Comparison of ENCODE assay signal across 13 cellular contexts in genomic region chr16:84759061-84759460, GRCh38. TPM values are rescaled to one million over a fixed set of nuclear protein-coding genes. Genes with fewer than 3 reads are reported as not detected.
DNase-seq lines count a peak whose midpoint lies in the region; ATAC-seq lines count a peak whose summit lies in the region.
"Had no signal": no experiment of that assay in that cellular context is flagged by ENCODE, and none has a peak within 500 bp of the region (broad histone marks: within the 10 kb centered on the region; RNA-seq: fewer than 3 reads in every experiment).

No MANE protein-coding gene starts in this region.

- H3K27me3 Mint-ChIP-seq in stimulated activated naive CD8-positive, alpha-beta T cell treated with anti-CD3 and anti-CD28 coated beads, Interleukin-15, Interleukin-2, amounts not matched to agents 100 ng/mL and 50 ng/mL, for 24 hours = no peaks in the 10 kb centered on the region
- no peaks in the 10 kb centered on the region for H3K27me3 Mint-ChIP-seq in stimulated activated naive CD8-positive, alpha-beta T cell treated with anti-CD3 and anti-CD28 coated beads, Interleukin-15, amount 100 ng/mL, for 72 hours
- H3K27me3 Mint-ChIP-seq in activated CD4-positive, alpha-beta memory T cell treated with anti-CD3 and anti-CD28 coated beads for 36 hours = no peaks in the 10 kb centered on the region
- H3K27me3 Mint-ChIP-seq in immature natural killer cell (ENCODE audit: low read depth in 3 of 3) = peaks cover 0 to 3% (median 0%) of the 10 kb centered on the region in 3 donors

- POLR2A ChIA-PET in activated CD4-positive, alpha-beta memory T cell treated with anti-CD3 and anti-CD28 coated beads for 36 hours (lab: Charles Lee) = no interaction called here

- no peak overlapping the region for H3K4me3 Mint-ChIP-seq in stimulated activated naive CD8-positive, alpha-beta T cell treated with anti-CD3 and anti-CD28 coated beads, Interleukin-15, Interleukin-2, amounts not matched to agents 100 ng/mL and 50 ng/mL, for 24 hours
- H3K4me3 Mint-ChIP-seq in stimulated activated naive CD8-positive, alpha-beta T cell treated with anti-CD3 and anti-CD28 coated beads, Interleukin-15, amount 100 ng/mL, for 72 hours = no peak overlapping the region
- no peak overlapping the region for H3K4me3 Mint-ChIP-seq in activated CD4-positive, alpha-beta memory T cell treated with anti-CD3 and anti-CD28 coated beads for 36 hours
- H3K4me3 Mint-ChIP-seq in immature natural killer cell = peak overlapping the region in 1 of 5 donors; percentile 40

- CTCF ChIA-PET in activated CD4-positive, alpha-beta memory T cell treated with anti-CD3 and anti-CD28 coated beads for 36 hours (lab: Charles Lee) = interaction anchor here (0.8 to 3.1 kb wide), 10 partner anchors 10 to 356 kb away, joined by 3 to 14 read pairs (median 4); no protein-coding TSS in a partner anchor

- intact Hi-C loops in activated CD4-positive, alpha-beta memory T cell treated with anti-CD3 and anti-CD28 coated beads for 36 hours (cut with micrococcal nuclease) = no loop called here

- peaks cover 50% of the 10 kb centered on the region for H3K4me1 Mint-ChIP-seq in stimulated activated naive CD8-positive, alpha-beta T cell treated with anti-CD3 and anti-CD28 coated beads, Interleukin-15, Interleukin-2, amounts not matched to agents 100 ng/mL and 50 ng/mL, for 24 hours (ENCODE audit: low read depth)
- peaks cover 61% of the 10 kb centered on the region for H3K4me1 Mint-ChIP-seq in stimulated activated naive CD8-positive, alpha-beta T cell treated with anti-CD3 and anti-CD28 coated beads, Interleukin-15, amount 100 ng/mL, for 72 hours
- H3K4me1 Mint-ChIP-seq in activated CD4-positive, alpha-beta memory T cell treated with anti-CD3 and anti-CD28 coated beads for 36 hours (ENCODE audit: low read depth) = peaks cover 63% of the 10 kb centered on the region
- peaks cover 26 to 58% of the 10 kb centered on the region in 2 donors for H3K4me1 Mint-ChIP-seq in immature natural killer cell

- peaks cover 68% of the 10 kb centered on the region for H3K36me3 Mint-ChIP-seq in stimulated activated naive CD8-positive, alpha-beta T cell treated with anti-CD3 and anti-CD28 coated beads, Interleukin-15, Interleukin-2, amounts not matched to agents 100 ng/mL and 50 ng/mL, for 24 hours (ENCODE audit: low read depth)
- H3K36me3 Mint-ChIP-seq in activated CD4-positive, alpha-beta memory T cell treated with anti-CD3 and anti-CD28 coated beads for 36 hours = peaks cover 28% of the 10 kb centered on the region
- H3K36me3 Mint-ChIP-seq in immature natural killer cell = peaks cover 0 to 18% (median 10%) of the 10 kb centered on the region in 3 donors

- no peak for ATAC-seq in stimulated activated naive CD8-positive, alpha-beta T cell treated with anti-CD3 and anti-CD28 coated beads, Interleukin-15, amount 100 ng/mL, for 72 hours
- ATAC-seq in GM19463 (IDR thresholded peaks at IDR 0.05; ENCODE audit: unreplicated experiment) (no peak), HG02623 (IDR thresholded peaks at IDR 0.05; ENCODE audit: unreplicated experiment) (no peak), HG03354 (IDR thresholded peaks at IDR 0.05; ENCODE audit: poor library complexity, severe bottlenecking, unreplicated experiment) (no peak), GM18519 (IDR thresholded peaks at IDR 0.05; ENCODE audit: low FRiP score, unreplicated experiment) (no peak)

- no peaks in the 10 kb centered on the region for H3K9me3 Mint-ChIP-seq in stimulated activated naive CD8-positive, alpha-beta T cell treated with anti-CD3 and anti-CD28 coated beads, Interleukin-15, Interleukin-2, amounts not matched to agents 100 ng/mL and 50 ng/mL, for 24 hours
- H3K9me3 Mint-ChIP-seq in stimulated activated naive CD8-positive, alpha-beta T cell treated with anti-CD3 and anti-CD28 coated beads, Interleukin-15, amount 100 ng/mL, for 72 hours = no peaks in the 10 kb centered on the region
- no peaks in the 10 kb centered on the region for H3K9me3 Mint-ChIP-seq in activated CD4-positive, alpha-beta memory T cell treated with anti-CD3 and anti-CD28 coated beads for 36 hours
- H3K9me3 Mint-ChIP-seq in immature natural killer cell = no peaks in the 10 kb centered on the region

- no peak for DNase-seq in stimulated activated naive CD8-positive, alpha-beta T cell treated with anti-CD3 and anti-CD28 coated beads, Interleukin-15, amount 100 ng/mL, for 72 hours
- no peak for DNase-seq in activated CD4-positive, alpha-beta memory T cell treated with anti-CD3 and anti-CD28 coated beads for 36 hours
- DNase-seq in immature natural killer cell = peak in 2 of 3 donors; percentile 8 to 15
- DNase-seq: anterior cingulate cortex; dorsolateral prefrontal cortex; NCI-H146; NCI-H524 treated with DMSO at 0.1 percent for 48 hours; stimulated activated CD4-positive, alpha-beta T cell treated with anti-CD3 and anti-CD28 coated beads, Interleukin-2, amount 100 ng/mL, for 24 hours had no signal

- peak overlapping the region; percentile 2 for H3K27ac Mint-ChIP-seq in stimulated activated naive CD8-positive, alpha-beta T cell treated with anti-CD3 and anti-CD28 coated beads, Interleukin-15, Interleukin-2, amounts not matched to agents 100 ng/mL and 50 ng/mL, for 24 hours
- H3K27ac Mint-ChIP-seq in stimulated activated naive CD8-positive, alpha-beta T cell treated with anti-CD3 and anti-CD28 coated beads, Interleukin-15, amount 100 ng/mL, for 72 hours = no peak overlapping the region
- peak overlapping the region; percentile 4 for H3K27ac Mint-ChIP-seq in activated CD4-positive, alpha-beta memory T cell treated with anti-CD3 and anti-CD28 coated beads for 36 hours
- H3K27ac Mint-ChIP-seq in immature natural killer cell = peak overlapping the region in 5 of 6 donors; percentile 4 to 75 (median 43)

RNA-seq across cellular contexts. Expression of gene USP10, which starts 59.3 kb away (rescaled TPM):
- 100 to 1,000 TPM; 105 to 108 TPM for total RNA-seq in activated CD4-positive, alpha-beta memory T cell treated with anti-CD3 and anti-CD28 coated beads for 36 hours
- 10 to 100 TPM; 33.8 to 60.6 (median 58.7) TPM for polyA plus RNA-seq in immature natural killer cell

Comparison
In these comparisons a context has a peak if more than half of its experiments do, and no peak if none do; other contexts are left out.
1. H3K27ac Mint-ChIP-seq: peak in stimulated activated naive CD8-positive, alpha-beta T cell treated with anti-CD3 and anti-CD28 coated beads, Interleukin-15, Interleukin-2, amounts not matched to agents 100 ng/mL and 50 ng/mL, for 24 hours (single experiment), activated CD4-positive, alpha-beta memory T cell treated with anti-CD3 and anti-CD28 coated beads for 36 hours (single experiment) and immature natural killer cell (5 of 6); none in stimulated activated naive CD8-positive, alpha-beta T cell treated with anti-CD3 and anti-CD28 coated beads, Interleukin-15, amount 100 ng/mL, for 72 hours (0 of 2).
2. DNase-seq: peak in immature natural killer cell (2 of 3); none in stimulated activated naive CD8-positive, alpha-beta T cell treated with anti-CD3 and anti-CD28 coated beads, Interleukin-15, amount 100 ng/mL, for 72 hours (0 of 2) and activated CD4-positive, alpha-beta memory T cell treated with anti-CD3 and anti-CD28 coated beads for 36 hours (single experiment).